16 cellular contexts compared by ENCODE assay signal in genomic region chr2:166661391-166661790, GRCh38.
DNase-seq lines count a peak whose midpoint lies in the region; ATAC-seq and TF ChIP-seq lines count a peak whose summit lies in the region.
"Had no signal": no experiment of that assay in that cellular context is flagged by ENCODE, and none has a peak within 500 bp of the region (broad histone marks: within the 10 kb centered on the region; RNA-seq: fewer than 3 reads in every experiment).

No MANE protein-coding gene starts in this region.

- 38 to 52% (median 44%) methylated on average over 2 of the region's 2 CpGs for WGBS in heart left ventricle, 4 donors

- peaks cover 0 to 6% (median 0%) of the 10 kb centered on the region in 12 donors for H3K4me1 ChIP-seq in heart left ventricle
- peaks cover 6 to 64% (median 32%) of the 10 kb centered on the region in 10 experiments; a peak in 16 of 20 replicates for H3K4me1 ChIP-seq in BLaER1 treated with 17β-estradiol and CSF1 and Interleukin-3, amounts not matched to agents 10 nM and 100 nM

- H3K36me3 ChIP-seq in heart left ventricle, result no peaks in the 10 kb centered on the region
- no peaks in the 10 kb centered on the region for H3K36me3 ChIP-seq in BLaER1 treated with 17β-estradiol and CSF1 and Interleukin-3, amounts not matched to agents 10 nM and 100 nM

- peak overlapping the region in 8 of 11 experiments; percentile 18 to 70 (median 46); a peak in 13 of 22 replicates for H3K4me2 ChIP-seq in BLaER1 treated with 17β-estradiol and CSF1 and Interleukin-3, amounts not matched to agents 10 nM and 100 nM
- H3K4me2 ChIP-seq: GM23338 had no signal

- H3K9me3 ChIP-seq in heart left ventricle, result no peaks in the 10 kb centered on the region
- H3K9me3 ChIP-seq in BLaER1 treated with 17β-estradiol and CSF1 and Interleukin-3, amounts not matched to agents 10 nM and 100 nM (replicated peaks in 1 of 11), result peaks cover 0 to 8% (median 0%) of the 10 kb centered on the region in 11 experiments; a peak in 4 of 22 replicates

- peak in 3 of 4 donors; percentile 64 to 80 (median 70) for ATAC-seq in heart left ventricle
- no peak for ATAC-seq in left cardiac atrium
- ATAC-seq in left ventricle myocardium superior, result peak; percentile 87
- ATAC-seq: GM12878, GM23338, HCT116 had no signal

- TF ChIP-seq CTCF in heart left ventricle (IDR thresholded peaks at IDR 0.05), result no peak

- H3K9ac ChIP-seq in BLaER1 treated with 17β-estradiol and CSF1 and Interleukin-3, amounts not matched to agents 10 nM and 100 nM, result no peak overlapping the region

- TF ChIP-seq POLR2A in heart left ventricle (IDR thresholded peaks at IDR 0.05), result no peak

- intact Hi-C loops in heart left ventricle (cut with DNase I) (no loop called here), left cardiac atrium (cut with DNase I) (no loop called here), left ventricle myocardium superior (cut with micrococcal nuclease) (no loop called here)

- H3K27me3 ChIP-seq in heart left ventricle, result no peaks in the 10 kb centered on the region
- H3K27me3 ChIP-seq in BLaER1 treated with 17β-estradiol and CSF1 and Interleukin-3, amounts not matched to agents 10 nM and 100 nM, result no peaks in the 10 kb centered on the region

- no peak for DNase-seq in heart left ventricle
- DNase-seq in left cardiac atrium, result no peak
- DNase-seq in left ventricle myocardium superior, result no peak
- DNase-seq in NCI-H2107 (lab: John Stamatoyannopoulos, UW), result no peak
- no peak for DNase-seq in activated CD4-positive, CD25-positive, alpha-beta regulatory T cell treated with anti-CD3 and anti-CD28 coated beads, Interleukin-2, amount 50 U/mL, for 72 hours
- DNase-seq: CD4-positive, alpha-beta T cell; CD8-positive, alpha-beta memory T cell; DMS 273 treated with DMSO at 0.1 percent for 48 hours; DMS79; EL; GDM1; H9 had no signal

- H3K4me3 ChIP-seq in heart left ventricle, result no peak overlapping the region
- H3K4me3 ChIP-seq in BLaER1 treated with 17β-estradiol and CSF1 and Interleukin-3, amounts not matched to agents 10 nM and 100 nM, result no peak overlapping the region
- H3K4me3 ChIP-seq: GM12878, GM23338 had no signal

- H4K20me1 ChIP-seq in BLaER1 treated with 17β-estradiol and CSF1 and Interleukin-3, amounts not matched to agents 10 nM and 100 nM, result no peaks in the 10 kb centered on the region

- H3K27ac ChIP-seq in heart left ventricle, result peak overlapping the region in 9 of 12 donors; percentile 2 to 55 (median 38)
- no peak overlapping the region for H3K27ac ChIP-seq in BLaER1 treated with 17β-estradiol and CSF1 and Interleukin-3, amounts not matched to agents 10 nM and 100 nM

Comparison
In these comparisons a context has a peak if more than half of its experiments do, and no peak if none do; other contexts are left out.
1. ATAC-seq: peak in heart left ventricle (3 of 4) and left ventricle myocardium superior (single experiment); none in left cardiac atrium (0 of 2).
2. H3K27ac ChIP-seq: peak in heart left ventricle (9 of 12); none in BLaER1 treated with 17β-estradiol and CSF1 and Interleukin-3, amounts not matched to agents 10 nM and 100 nM (0 of 11).